8 cellular contexts compared by ENCODE assay signal in genomic region chr1:207815913-207816312, GRCh38.
DNase-seq lines count a peak whose midpoint lies in the region; ATAC-seq and TF ChIP-seq lines count a peak whose summit lies in the region.

No MANE protein-coding gene starts in this region.

- H3K4me1 Mint-ChIP-seq in activated T-cell treated with anti-CD3 and anti-CD28 coated beads, Interleukin-2, amount 50 U/mL, for 24 hours (ENCODE audit: low read depth): peaks cover 78% of the 10 kb centered on the region
- H3K4me1 Mint-ChIP-seq in activated CD4-positive, alpha-beta T cell treated with anti-CD3 and anti-CD28 coated beads, Interleukin-2, amount 10 ng/mL, durations not matched to agents 7 days and 5 days: peaks cover 45% of the 10 kb centered on the region
- H3K4me1 Mint-ChIP-seq in mesothelial cell of epicardium: no peaks in the 10 kb centered on the region

- TF ChIP-seq CTCF in fibroblast of villous mesenchyme (IDR thresholded peaks at IDR 0.05; ENCODE audit: insufficient read depth, low read depth, low read length) (no peak), mesothelial cell of epicardium (IDR thresholded peaks at IDR 0.05; ENCODE audit: unreplicated experiment) (no peak)

- ATAC-seq in GM18511 (IDR thresholded peaks at IDR 0.05; ENCODE audit: unreplicated experiment) (no peak), left colon (no peak)

- H3K36me3 Mint-ChIP-seq in activated T-cell treated with anti-CD3 and anti-CD28 coated beads, Interleukin-2, amount 50 U/mL, for 24 hours (ENCODE audit: low read depth): peaks cover 85% of the 10 kb centered on the region
- peaks cover 48% of the 10 kb centered on the region for H3K36me3 Mint-ChIP-seq in activated CD4-positive, alpha-beta T cell treated with anti-CD3 and anti-CD28 coated beads, Interleukin-2, amount 10 ng/mL, durations not matched to agents 7 days and 5 days (ENCODE audit: low read depth)
- no peaks in the 10 kb centered on the region for H3K36me3 Mint-ChIP-seq in mesothelial cell of epicardium

- H3K27ac ChIP-seq in temporal lobe (ENCODE audit: low read depth, low read length): peak overlapping the region; percentile 66

- H3K4me3 Mint-ChIP-seq in activated T-cell treated with anti-CD3 and anti-CD28 coated beads, Interleukin-2, amount 50 U/mL, for 24 hours: peak overlapping the region; percentile 12
- no peak overlapping the region for H3K4me3 Mint-ChIP-seq in activated CD4-positive, alpha-beta T cell treated with anti-CD3 and anti-CD28 coated beads, Interleukin-2, amount 10 ng/mL, durations not matched to agents 7 days and 5 days
- no peak overlapping the region for H3K4me3 Mint-ChIP-seq in mesothelial cell of epicardium

- H3K4me3 ChIP-seq in fibroblast of villous mesenchyme (ENCODE audit: low read depth, low read length): no peak overlapping the region

- DNase-seq in activated T-cell treated with anti-CD3 and anti-CD28 coated beads, Interleukin-2, amount 50 U/mL, for 24 hours: no peak
- DNase-seq in activated T-cell treated with anti-CD3 and anti-CD28 coated beads for 4 hours (no peak), fibroblast of villous mesenchyme (ENCODE audit: low read depth) (peak; percentile 30), left colon (no peak), mesothelial cell of epicardium (ENCODE audit: low spot score in 2 of 2, unreplicated experiment in 2 of 2) (no peak)
- DNase-seq in activated CD4-positive, alpha-beta T cell treated with anti-CD3 and anti-CD28 coated beads, Interleukin-2, amount 10 ng/mL, durations not matched to agents 7 days and 5 days: no peak

- H3K27me3 Mint-ChIP-seq in activated T-cell treated with anti-CD3 and anti-CD28 coated beads, Interleukin-2, amount 50 U/mL, for 24 hours: no peaks in the 10 kb centered on the region
- no peaks in the 10 kb centered on the region for H3K27me3 Mint-ChIP-seq in activated CD4-positive, alpha-beta T cell treated with anti-CD3 and anti-CD28 coated beads, Interleukin-2, amount 10 ng/mL, durations not matched to agents 7 days and 5 days
- H3K27me3 Mint-ChIP-seq in mesothelial cell of epicardium (ENCODE audit: low read depth): no peaks in the 10 kb centered on the region

- POLR2A ChIA-PET in activated CD4-positive, alpha-beta T cell treated with anti-CD3 and anti-CD28 coated beads, Interleukin-2, amount 10 ng/mL, durations not matched to agents 7 days and 5 days (lab: Charles Lee): interaction anchor here (0.7 kb wide), 1 partner anchor 1872 kb away, joined by 4 read pairs; no protein-coding TSS in a partner anchor

- no peaks in the 10 kb centered on the region for H3K9me3 Mint-ChIP-seq in activated T-cell treated with anti-CD3 and anti-CD28 coated beads, Interleukin-2, amount 50 U/mL, for 24 hours
- H3K9me3 Mint-ChIP-seq in activated CD4-positive, alpha-beta T cell treated with anti-CD3 and anti-CD28 coated beads, Interleukin-2, amount 10 ng/mL, durations not matched to agents 7 days and 5 days: no peaks in the 10 kb centered on the region
- no peaks in the 10 kb centered on the region for H3K9me3 Mint-ChIP-seq in mesothelial cell of epicardium

- H3K27ac Mint-ChIP-seq in activated T-cell treated with anti-CD3 and anti-CD28 coated beads, Interleukin-2, amount 50 U/mL, for 24 hours: peak overlapping the region; percentile 91
- H3K27ac Mint-ChIP-seq in activated CD4-positive, alpha-beta T cell treated with anti-CD3 and anti-CD28 coated beads, Interleukin-2, amount 10 ng/mL, durations not matched to agents 7 days and 5 days: peak overlapping the region; percentile 63
- H3K27ac Mint-ChIP-seq in mesothelial cell of epicardium: no peak overlapping the region

- intact Hi-C loops in left colon (cut with DNase I, micrococcal nuclease): no loop called here

- CTCF ChIA-PET in activated CD4-positive, alpha-beta T cell treated with anti-CD3 and anti-CD28 coated beads, Interleukin-2, amount 10 ng/mL, durations not matched to agents 7 days and 5 days (lab: Charles Lee): interaction anchor here (1.0 to 2.0 kb wide), 5 partner anchors 8 to 72 kb away, joined by 3 to 8 read pairs (median 3); no protein-coding TSS in a partner anchor
